22 cellular contexts compared by ENCODE assay signal in the genomic region with DNA sequence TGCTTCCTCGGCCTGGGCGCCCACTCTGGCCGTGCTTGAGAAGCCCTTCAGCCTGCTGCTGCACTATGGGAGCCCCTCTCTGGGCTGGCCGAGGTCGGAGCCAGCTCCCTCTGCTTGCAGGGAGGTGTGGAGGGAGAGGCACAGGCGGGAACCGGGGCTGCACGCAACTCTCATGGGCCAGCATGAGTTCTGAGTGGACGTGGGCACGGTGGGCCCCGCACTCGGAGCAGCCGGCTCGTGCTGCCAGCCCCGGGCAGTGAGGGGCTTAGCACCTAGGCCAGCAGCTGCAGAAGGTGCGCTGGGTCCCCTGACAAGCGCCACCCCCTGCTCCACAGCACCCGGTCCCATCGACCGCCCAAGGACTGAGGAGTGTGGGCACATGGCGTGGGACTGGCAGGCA. TPM values are rescaled to one million over a fixed set of nuclear protein-coding genes. Genes with fewer than 3 reads are reported as not detected.
"Had no signal": no experiment of that assay in that cellular context is flagged by ENCODE, and none has a peak within 500 bp of the region (broad histone marks: within the 10 kb centered on the region; RNA-seq: fewer than 3 reads in every experiment).

No MANE protein-coding gene starts in this region.

- H3K4me3 ChIP-seq: colonic mucosa, dorsolateral prefrontal cortex, esophagus squamous epithelium, gastrocnemius medialis, thyroid gland had no signal

- H3K9me3 ChIP-seq: colonic mucosa, esophagus squamous epithelium, gastrocnemius medialis, thyroid gland had no signal

- H3K27me3 ChIP-seq: brain microvascular endothelial cell, colonic mucosa, dorsolateral prefrontal cortex, esophagus squamous epithelium, gastrocnemius medialis, thyroid gland had no signal

- H3K9me3 Mint-ChIP-seq: activated naive CD4-positive, alpha-beta T cell treated with anti-CD3 and anti-CD28 coated beads, Interleukin-2, amount 50 U/mL, for 24 hours; activated T-helper 1 cell treated with anti-CD3 and anti-CD28 coated beads, Interleukin-12 subunit alpha, Interleukin-12 subunit beta, Interleukin-2, Interleukin-4 antibody, amounts not matched to agents 30 ng/mL and 10 ng/mL and 1 ng/mL, durations not matched to agents 14 hours and 24 hours and 36 hours; central memory CD8-positive, alpha-beta T cell; stimulated activated naive CD8-positive, alpha-beta T cell treated with anti-CD3 and anti-CD28 coated beads, Interleukin-15, Interleukin-2, amounts not matched to agents 100 ng/mL and 50 ng/mL, for 24 hours had no signal

- H3K36me3 Mint-ChIP-seq: activated naive CD4-positive, alpha-beta T cell treated with anti-CD3 and anti-CD28 coated beads, Interleukin-2, amount 50 U/mL, for 24 hours had no signal

- H3K4me1 Mint-ChIP-seq: activated naive CD4-positive, alpha-beta T cell treated with anti-CD3 and anti-CD28 coated beads, Interleukin-2, amount 50 U/mL, for 24 hours; central memory CD8-positive, alpha-beta T cell had no signal

- DNase-seq: activated CD4-positive, alpha-beta T cell treated with anti-CD3 and anti-CD28 coated beads for 1 hour; activated CD4-positive, alpha-beta T cell treated with anti-CD3 and anti-CD28 coated beads, Interleukin-2, amount 50 U/mL, for 1 hour; activated CD8-positive, alpha-beta T cell treated with anti-CD3 and anti-CD28 coated beads, Interleukin-2, amount 10 ng/mL, durations not matched to agents 7 days and 5 days; activated gamma-delta T cell treated with Interleukin-2 at 50 U/mL for 16 hours; aorta; brain microvascular endothelial cell; colonic mucosa; dorsolateral prefrontal cortex; effector memory CD8-positive, alpha-beta T cell; esophagus squamous epithelium; gastrocnemius medialis; islet precursor cell; nephron progenitor cell; nucleus accumbens; substantia nigra; T-helper 9 cell had no signal

- H3K4me3 Mint-ChIP-seq: activated CD8-positive, alpha-beta T cell treated with anti-CD3 and anti-CD28 coated beads, Interleukin-2, amount 10 ng/mL, durations not matched to agents 7 days and 5 days; activated naive CD4-positive, alpha-beta T cell treated with anti-CD3 and anti-CD28 coated beads, Interleukin-2, amount 50 U/mL, for 24 hours; activated T-helper 1 cell treated with anti-CD3 and anti-CD28 coated beads, Interleukin-12 subunit alpha, Interleukin-12 subunit beta, Interleukin-2, Interleukin-4 antibody, amounts not matched to agents 30 ng/mL and 10 ng/mL and 1 ng/mL, durations not matched to agents 14 hours and 24 hours and 36 hours; central memory CD8-positive, alpha-beta T cell; effector memory CD8-positive, alpha-beta T cell; nephron progenitor cell; stimulated activated naive CD8-positive, alpha-beta T cell treated with anti-CD3 and anti-CD28 coated beads, Interleukin-15, Interleukin-2, amounts not matched to agents 100 ng/mL and 50 ng/mL, for 24 hours had no signal

- H3K27ac Mint-ChIP-seq: activated CD8-positive, alpha-beta T cell treated with anti-CD3 and anti-CD28 coated beads, Interleukin-2, amount 10 ng/mL, durations not matched to agents 7 days and 5 days; activated naive CD4-positive, alpha-beta T cell treated with anti-CD3 and anti-CD28 coated beads, Interleukin-2, amount 50 U/mL, for 24 hours; activated T-helper 1 cell treated with anti-CD3 and anti-CD28 coated beads, Interleukin-12 subunit alpha, Interleukin-12 subunit beta, Interleukin-2, Interleukin-4 antibody, amounts not matched to agents 30 ng/mL and 10 ng/mL and 1 ng/mL, durations not matched to agents 14 hours and 24 hours and 36 hours; effector memory CD8-positive, alpha-beta T cell; nephron progenitor cell; stimulated activated naive CD8-positive, alpha-beta T cell treated with anti-CD3 and anti-CD28 coated beads, Interleukin-15, Interleukin-2, amounts not matched to agents 100 ng/mL and 50 ng/mL, for 24 hours had no signal

- H3K36me3 ChIP-seq: brain microvascular endothelial cell, colonic mucosa, esophagus squamous epithelium, gastrocnemius medialis, thyroid gland had no signal

- H3K27ac ChIP-seq: brain microvascular endothelial cell, colonic mucosa, dorsolateral prefrontal cortex had no signal

- ATAC-seq: activated CD8-positive, alpha-beta T cell treated with anti-CD3 and anti-CD28 coated beads, Interleukin-2, amount 10 ng/mL, durations not matched to agents 7 days and 5 days; effector memory CD8-positive, alpha-beta T cell; gastrocnemius medialis had no signal

- H3K27me3 Mint-ChIP-seq: central memory CD8-positive, alpha-beta T cell; effector memory CD8-positive, alpha-beta T cell; stimulated activated naive CD8-positive, alpha-beta T cell treated with anti-CD3 and anti-CD28 coated beads, Interleukin-15, Interleukin-2, amounts not matched to agents 100 ng/mL and 50 ng/mL, for 24 hours had no signal

RNA-seq across cellular contexts. Expression of gene PDK4, which starts 9.0 kb away (rescaled TPM):
- total RNA-seq: activated CD8-positive, alpha-beta T cell treated with anti-CD3 and anti-CD28 coated beads, Interleukin-2, amount 10 ng/mL, durations not matched to agents 7 days and 5 days; activated T-helper 1 cell treated with anti-CD3 and anti-CD28 coated beads, Interleukin-12 subunit alpha, Interleukin-12 subunit beta, Interleukin-2, Interleukin-4 antibody, amounts not matched to agents 30 ng/mL and 10 ng/mL and 1 ng/mL, durations not matched to agents 14 hours and 24 hours and 36 hours; T-helper 1 cell treated with Interleukin-12 subunit alpha and Interleukin-12 subunit beta and Interleukin-4 antibody, amounts not matched to agents 30 ng/mL and 1 ng/mL, for 36 hours had no signal
